ENCODE assay signal across 23 cellular contexts in the genomic region with DNA sequence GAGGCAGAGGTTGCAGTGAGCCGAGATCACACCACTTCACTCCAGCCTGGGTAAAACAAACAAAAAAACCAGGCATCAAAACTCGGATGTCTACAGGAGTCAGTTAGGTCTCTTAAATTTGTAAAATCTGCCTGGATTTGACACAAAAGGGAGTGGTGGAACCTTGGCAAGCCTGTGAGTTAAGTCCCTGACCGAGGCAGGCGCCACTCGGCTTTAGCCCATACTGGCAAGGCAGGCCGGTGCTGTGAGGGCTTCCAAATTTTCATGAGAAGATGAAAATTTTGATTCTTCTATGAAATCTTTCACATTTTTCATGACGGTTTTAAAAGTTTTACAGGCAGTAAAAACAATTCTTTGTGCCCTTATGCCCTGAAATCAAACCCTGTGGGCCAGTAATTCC.
A peak's percentile ranks its signal among the peaks of the same experiment; 100 is the strongest.
DNase-seq lines count a peak whose midpoint lies in the region; ATAC-seq and TF ChIP-seq lines count a peak whose summit lies in the region.
"Had no signal": no experiment of that assay in that cellular context is flagged by ENCODE, and none has a peak within 500 bp of the region (broad histone marks: within the 10 kb centered on the region; RNA-seq: fewer than 3 reads in every experiment).

No MANE protein-coding gene starts in this region.

- H3K27me3 Mint-ChIP-seq in T-helper 17 cell: peaks cover 45% of the 10 kb centered on the region

- no peak for TF ChIP-seq EP300 in stomach (IDR thresholded peaks at IDR 0.05)

- H3K4me1 ChIP-seq in mesenchymal stem cell (ENCODE audit: control insufficient read depth, insufficient read depth, low read depth, low read length) (peaks cover 9% of the 10 kb centered on the region), stomach (peaks cover 0 to 37% (median 18%) of the 10 kb centered on the region in 4 donors)
- H3K4me1 ChIP-seq: uterus had no signal

- H2AFZ ChIP-seq in mesenchymal stem cell (ENCODE audit: low read depth, low read length): no peak overlapping the region

- H3K36me3 Mint-ChIP-seq in T-helper 17 cell (ENCODE audit: low read depth): no peaks in the 10 kb centered on the region
- H3K36me3 Mint-ChIP-seq: CD8-positive, alpha-beta memory T cell; immature natural killer cell had no signal

- 97% methylated on average over 6 of the region's 7 CpGs for WGBS in mesenchymal stem cell
- WGBS in stomach, 5 donors: 85 to 88% (median 85%) methylated on average over 7 of the region's 7 CpGs

- peak overlapping the region; percentile 75 for H3K9ac ChIP-seq in mesenchymal stem cell (ENCODE audit: low read length)

- no peak overlapping the region for H3K27ac Mint-ChIP-seq in T-helper 17 cell
- H3K27ac Mint-ChIP-seq: CD8-positive, alpha-beta memory T cell; immature natural killer cell had no signal

- H2BK12ac ChIP-seq in mesenchymal stem cell (ENCODE audit: low read length in 2 of 2): no peak overlapping the region

- H3K36me3 ChIP-seq in mesenchymal stem cell (ENCODE audit: control insufficient read depth in 1 of 2, insufficient read depth in 2 of 2, low read depth in 1 of 2, low read length in 2 of 2): no peaks in the 10 kb centered on the region
- no peaks in the 10 kb centered on the region for H3K36me3 ChIP-seq in stomach
- H3K36me3 ChIP-seq: uterus had no signal

- no peak overlapping the region for H3K4me2 ChIP-seq in mesenchymal stem cell (ENCODE audit: low read length, poor library complexity, severe bottlenecking)

- H3K4me3 ChIP-seq in coronary artery (no peak overlapping the region), mesenchymal stem cell (ENCODE audit: insufficient read depth in 1 of 2, low read depth in 1 of 2, low read length in 2 of 2) (peak overlapping the region in 1 of 2 experiments; percentile 35), stomach (no peak overlapping the region)
- H3K4me3 ChIP-seq: K562, uterus had no signal

- TF ChIP-seq CTCF in coronary artery (IDR thresholded peaks at IDR 0.05): no peak
- TF ChIP-seq CTCF in stomach (IDR thresholded peaks at IDR 0.05): no peak

- H4K91ac ChIP-seq in mesenchymal stem cell (ENCODE audit: low read length): no peak overlapping the region

- intact Hi-C loops in stomach (cut with DNase I; ENCODE audit: low total_unique reads): no loop called here

- H3K79me1 ChIP-seq in mesenchymal stem cell (replicated peaks; ENCODE audit: low read length, poor library complexity, severe bottlenecking): peaks cover 19% of the 10 kb centered on the region

- H3K27me3 ChIP-seq in mesenchymal stem cell (ENCODE audit: control insufficient read depth in 1 of 2, insufficient read depth in 1 of 2, low read length in 2 of 2) (no peaks in the 10 kb centered on the region), stomach (no peaks in the 10 kb centered on the region)
- H3K27me3 ChIP-seq: uterus had no signal

- no peak overlapping the region for H3K14ac ChIP-seq in mesenchymal stem cell (ENCODE audit: low read length in 2 of 2)

- H3K9me3 ChIP-seq in mesenchymal stem cell (ENCODE audit: control insufficient read depth, low read length) (no peaks in the 10 kb centered on the region), stomach (no peaks in the 10 kb centered on the region), T-helper 17 cell (ENCODE audit: control insufficient read depth, low read length, poor library complexity, severe bottlenecking) (no peaks in the 10 kb centered on the region)
- H3K9me3 ChIP-seq: uterus had no signal

- no peak overlapping the region for H3K4ac ChIP-seq in mesenchymal stem cell (ENCODE audit: low read depth in 1 of 2, low read length in 2 of 2)

- no peak overlapping the region for H2BK15ac ChIP-seq in mesenchymal stem cell (ENCODE audit: low read depth, poor library complexity, severe bottlenecking)

- H3K4me3 Mint-ChIP-seq in T-helper 17 cell: no peak overlapping the region
- H3K4me3 Mint-ChIP-seq: CD8-positive, alpha-beta memory T cell; immature natural killer cell; mesothelial cell of epicardium had no signal

- no peak overlapping the region for H2BK5ac ChIP-seq in mesenchymal stem cell (ENCODE audit: low read depth, low read length, poor library complexity, severe bottlenecking)

- no peak overlapping the region for H4K8ac ChIP-seq in mesenchymal stem cell (ENCODE audit: low read length)

- ATAC-seq in HG03095 (IDR thresholded peaks at IDR 0.05; ENCODE audit: unreplicated experiment) (no peak), T-helper 17 cell (no peak)
- ATAC-seq: HCT116, K562 had no signal

- H2AK5ac ChIP-seq in mesenchymal stem cell (ENCODE audit: low read length, severe bottlenecking): no peak overlapping the region

- H2BK120ac ChIP-seq in mesenchymal stem cell (ENCODE audit: low read depth, low read length): no peak overlapping the region

- H3K27ac ChIP-seq in coronary artery (peak overlapping the region; percentile 27 to 87), mesenchymal stem cell (ENCODE audit: low read length, poor library complexity, severe bottlenecking) (no peak overlapping the region), stomach (peak overlapping the region in 4 of 5 donors; percentile 14 to 61 (median 54))
- H3K27ac ChIP-seq: uterus had no signal

- TF ChIP-seq POLR2A in stomach (IDR thresholded peaks at IDR 0.05): no peak

- peak overlapping the region in 1 of 2 experiments; percentile 15 for H3K18ac ChIP-seq in mesenchymal stem cell (ENCODE audit: low read depth in 1 of 2, low read length in 2 of 2)

- no peak overlapping the region for H3K23ac ChIP-seq in mesenchymal stem cell (ENCODE audit: low read length in 2 of 2)

- DNase-seq in Ammon's horn (ENCODE audit: low spot score) (peak; percentile 54), coronary artery (ENCODE audit: low spot score) (no peak), mesenchymal stem cell (no peak), stomach (no peak), NCI-H2107 treated with DMSO at 0.1 percent for 48 hours (lab: John Stamatoyannopoulos, UW; ENCODE audit: unreplicated experiment) (no peak), T-helper 17 cell (no peak)
- DNase-seq in activated CD8-positive, alpha-beta memory T cell treated with anti-CD3 and anti-CD28 coated beads, Interleukin-2, amount 50 U/mL, for 48 hours: no peak
- DNase-seq: activated CD4-positive, alpha-beta T cell treated with anti-CD3 and anti-CD28 coated beads for 48 hours; activated CD8-positive, alpha-beta memory T cell treated with anti-CD3 and anti-CD28 coated beads, Interleukin-2, amount 50 U/mL, for 4 hours; activated gamma-delta T cell treated with Interleukin-2 at 50 U/mL for 16 hours; CD8-positive, alpha-beta memory T cell; dermis blood vessel endothelial cell; immature natural killer cell; MV-4-11; NCI-H2029; NCI-H526; stimulated activated CD4-positive, alpha-beta T cell treated with anti-CD3 and anti-CD28 coated beads, Interleukin-4, amount 100 ng/mL, for 4 hours; stimulated activated CD8-positive, alpha-beta memory T cell treated with anti-CD3 and anti-CD28 coated beads, Interleukin-4, amount 100 ng/mL, for 48 hours; uterus had no signal

- no peaks in the 10 kb centered on the region for H3K4me1 Mint-ChIP-seq in T-helper 17 cell
- H3K4me1 Mint-ChIP-seq: CD8-positive, alpha-beta memory T cell; immature natural killer cell had no signal
